Comparison of ENCODE assay signal across 1 cellular context in the genomic region with DNA sequence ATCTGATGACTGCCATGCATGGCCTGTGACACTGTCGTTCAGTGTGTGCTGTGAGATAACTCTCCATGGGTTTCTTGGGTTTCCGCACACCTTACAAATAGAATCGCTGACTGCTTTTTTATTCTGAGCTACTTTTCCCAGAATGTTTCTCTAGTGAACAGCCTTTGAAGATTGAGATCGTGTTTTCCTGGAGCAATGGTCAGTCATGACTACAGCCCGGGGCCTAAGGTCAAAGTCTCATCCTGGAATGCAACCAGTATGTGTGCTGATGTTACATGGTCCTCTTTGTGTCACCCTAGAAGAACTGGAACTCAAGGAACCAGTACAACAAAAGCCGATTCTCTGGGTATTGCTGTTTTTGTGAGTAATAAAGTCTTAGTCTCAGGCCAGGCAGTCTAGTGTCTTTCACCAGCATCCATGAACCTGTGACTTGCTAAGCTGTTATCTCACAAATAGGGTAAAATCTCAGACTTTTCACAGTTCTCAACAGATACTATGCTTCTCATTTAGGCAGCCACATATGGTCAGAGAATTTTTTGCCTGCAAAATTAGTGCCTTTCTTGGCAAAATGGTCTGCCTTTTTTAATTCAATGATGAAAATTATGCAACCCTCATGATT.
TF ChIP-seq lines count a peak whose summit lies in the region.

No MANE protein-coding gene starts in this region.

TF ChIP-seq in HepG2, 621 proteins besides CTCF, POLR2A, EP300 and RAD21 (continued from another document and continues in another):
- TF ChIP-seq, protein P1, sequence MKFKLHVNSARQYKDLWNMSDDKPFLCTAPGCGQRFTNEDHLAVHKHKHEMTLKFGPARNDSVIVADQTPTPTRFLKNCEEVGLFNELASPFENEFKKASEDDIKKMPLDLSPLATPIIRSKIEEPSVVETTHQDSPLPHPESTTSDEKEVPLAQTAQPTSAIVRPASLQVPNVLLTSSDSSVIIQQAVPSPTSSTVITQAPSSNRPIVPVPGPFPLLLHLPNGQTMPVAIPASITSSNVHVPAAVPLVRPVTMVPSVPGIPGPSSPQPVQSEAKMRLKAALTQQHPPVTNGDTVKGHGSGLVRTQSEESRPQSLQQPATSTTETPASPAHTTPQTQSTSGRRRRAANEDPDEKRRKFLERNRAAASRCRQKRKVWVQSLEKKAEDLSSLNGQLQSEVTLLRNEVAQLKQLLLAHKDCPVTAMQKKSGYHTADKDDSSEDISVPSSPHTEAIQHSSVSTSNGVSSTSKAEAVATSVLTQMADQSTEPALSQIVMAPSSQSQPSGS (CRISPR knock-in tag; IDR thresholded peaks at IDR 0.05) = no peak; the same call in 1 of the 2 replicates
- TF ChIP-seq CEBPG (CRISPR knock-in tag; IDR thresholded peaks at IDR 0.05) (peak; percentile 46; the same call in 1 of the 2 replicates), MIXL1 (CRISPR knock-in tag; IDR thresholded peaks at IDR 0.05) (0 out of 2 replicates have a peak, but pooled peaks have one; percentile 44), RBFOX2 (IDR thresholded peaks at IDR 0.05; ENCODE audit: low read depth, low read length) (no peak), KDM3A (CRISPR knock-in tag; IDR thresholded peaks at IDR 0.05; ENCODE audit: low read depth) (peak; percentile 26; the same call in 1 of the 2 replicates), ZNF75D (CRISPR knock-in tag; IDR thresholded peaks at IDR 0.05; ENCODE audit: borderline replicate concordance) (no peak), ZNF792 (CRISPR knock-in tag; IDR thresholded peaks at IDR 0.05) (peak; percentile 87; the same call in 1 of the 2 replicates), SP140L (CRISPR knock-in tag; IDR thresholded peaks at IDR 0.05; ENCODE audit: borderline replicate concordance) (no peak), FOXK1 (CRISPR knock-in tag; IDR thresholded peaks at IDR 0.05; ENCODE audit: borderline replicate concordance, low read depth) (no peak; the same call in 1 of the 2 replicates), XRCC5 (optimal IDR thresholded peaks at IDR 0.05; ENCODE audit: low read length) (peak; percentile 56), NR2F6 (IDR thresholded peaks at IDR 0.05) (peak; percentile 65; the same call in 1 of the 2 replicates), NR2F6 (CRISPR knock-in tag; IDR thresholded peaks at IDR 0.05) (peak; percentile 86), NR2F1 (CRISPR knock-in tag; IDR thresholded peaks at IDR 0.05) (peak in 1 of 2 experiments; percentile 81; a peak in 3 of 4 replicates), GABPB1 (CRISPR knock-in tag; IDR thresholded peaks at IDR 0.05) (no peak), RFX3 (CRISPR knock-in tag; IDR thresholded peaks at IDR 0.05) (no peak), PAF1 (CRISPR knock-in tag; IDR thresholded peaks at IDR 0.05) (no peak), TCF7 (IDR thresholded peaks at IDR 0.05; ENCODE audit: low read depth) (peak; percentile 71; the same call in 1 of the 2 replicates), TSC22D2 (CRISPR knock-in tag; IDR thresholded peaks at IDR 0.05; ENCODE audit: borderline replicate concordance) (no peak)
- TF ChIP-seq, protein P2, sequence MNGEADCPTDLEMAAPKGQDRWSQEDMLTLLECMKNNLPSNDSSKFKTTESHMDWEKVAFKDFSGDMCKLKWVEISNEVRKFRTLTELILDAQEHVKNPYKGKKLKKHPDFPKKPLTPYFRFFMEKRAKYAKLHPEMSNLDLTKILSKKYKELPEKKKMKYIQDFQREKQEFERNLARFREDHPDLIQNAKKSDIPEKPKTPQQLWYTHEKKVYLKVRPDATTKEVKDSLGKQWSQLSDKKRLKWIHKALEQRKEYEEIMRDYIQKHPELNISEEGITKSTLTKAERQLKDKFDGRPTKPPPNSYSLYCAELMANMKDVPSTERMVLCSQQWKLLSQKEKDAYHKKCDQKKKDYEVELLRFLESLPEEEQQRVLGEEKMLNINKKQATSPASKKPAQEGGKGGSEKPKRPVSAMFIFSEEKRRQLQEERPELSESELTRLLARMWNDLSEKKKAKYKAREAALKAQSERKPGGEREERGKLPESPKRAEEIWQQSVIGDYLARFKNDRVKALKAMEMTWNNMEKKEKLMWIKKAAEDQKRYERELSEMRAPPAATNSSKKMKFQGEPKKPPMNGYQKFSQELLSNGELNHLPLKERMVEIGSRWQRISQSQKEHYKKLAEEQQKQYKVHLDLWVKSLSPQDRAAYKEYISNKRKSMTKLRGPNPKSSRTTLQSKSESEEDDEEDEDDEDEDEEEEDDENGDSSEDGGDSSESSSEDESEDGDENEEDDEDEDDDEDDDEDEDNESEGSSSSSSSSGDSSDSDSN (CRISPR knock-in tag; IDR thresholded peaks at IDR 0.05) = no peak
- TF ChIP-seq, protein P3, sequence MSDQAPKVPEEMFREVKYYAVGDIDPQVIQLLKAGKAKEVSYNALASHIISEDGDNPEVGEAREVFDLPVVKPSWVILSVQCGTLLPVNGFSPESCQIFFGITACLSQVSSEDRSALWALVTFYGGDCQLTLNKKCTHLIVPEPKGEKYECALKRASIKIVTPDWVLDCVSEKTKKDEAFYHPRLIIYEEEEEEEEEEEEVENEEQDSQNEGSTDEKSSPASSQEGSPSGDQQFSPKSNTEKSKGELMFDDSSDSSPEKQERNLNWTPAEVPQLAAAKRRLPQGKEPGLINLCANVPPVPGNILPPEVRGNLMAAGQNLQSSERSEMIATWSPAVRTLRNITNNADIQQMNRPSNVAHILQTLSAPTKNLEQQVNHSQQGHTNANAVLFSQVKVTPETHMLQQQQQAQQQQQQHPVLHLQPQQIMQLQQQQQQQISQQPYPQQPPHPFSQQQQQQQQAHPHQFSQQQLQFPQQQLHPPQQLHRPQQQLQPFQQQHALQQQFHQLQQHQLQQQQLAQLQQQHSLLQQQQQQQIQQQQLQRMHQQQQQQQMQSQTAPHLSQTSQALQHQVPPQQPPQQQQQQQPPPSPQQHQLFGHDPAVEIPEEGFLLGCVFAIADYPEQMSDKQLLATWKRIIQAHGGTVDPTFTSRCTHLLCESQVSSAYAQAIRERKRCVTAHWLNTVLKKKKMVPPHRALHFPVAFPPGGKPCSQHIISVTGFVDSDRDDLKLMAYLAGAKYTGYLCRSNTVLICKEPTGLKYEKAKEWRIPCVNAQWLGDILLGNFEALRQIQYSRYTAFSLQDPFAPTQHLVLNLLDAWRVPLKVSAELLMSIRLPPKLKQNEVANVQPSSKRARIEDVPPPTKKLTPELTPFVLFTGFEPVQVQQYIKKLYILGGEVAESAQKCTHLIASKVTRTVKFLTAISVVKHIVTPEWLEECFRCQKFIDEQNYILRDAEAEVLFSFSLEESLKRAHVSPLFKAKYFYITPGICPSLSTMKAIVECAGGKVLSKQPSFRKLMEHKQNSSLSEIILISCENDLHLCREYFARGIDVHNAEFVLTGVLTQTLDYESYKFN (CRISPR knock-in tag; conservative IDR thresholded peaks at IDR 0.05) = peak; percentile 86
- TF ChIP-seq, protein P4, sequence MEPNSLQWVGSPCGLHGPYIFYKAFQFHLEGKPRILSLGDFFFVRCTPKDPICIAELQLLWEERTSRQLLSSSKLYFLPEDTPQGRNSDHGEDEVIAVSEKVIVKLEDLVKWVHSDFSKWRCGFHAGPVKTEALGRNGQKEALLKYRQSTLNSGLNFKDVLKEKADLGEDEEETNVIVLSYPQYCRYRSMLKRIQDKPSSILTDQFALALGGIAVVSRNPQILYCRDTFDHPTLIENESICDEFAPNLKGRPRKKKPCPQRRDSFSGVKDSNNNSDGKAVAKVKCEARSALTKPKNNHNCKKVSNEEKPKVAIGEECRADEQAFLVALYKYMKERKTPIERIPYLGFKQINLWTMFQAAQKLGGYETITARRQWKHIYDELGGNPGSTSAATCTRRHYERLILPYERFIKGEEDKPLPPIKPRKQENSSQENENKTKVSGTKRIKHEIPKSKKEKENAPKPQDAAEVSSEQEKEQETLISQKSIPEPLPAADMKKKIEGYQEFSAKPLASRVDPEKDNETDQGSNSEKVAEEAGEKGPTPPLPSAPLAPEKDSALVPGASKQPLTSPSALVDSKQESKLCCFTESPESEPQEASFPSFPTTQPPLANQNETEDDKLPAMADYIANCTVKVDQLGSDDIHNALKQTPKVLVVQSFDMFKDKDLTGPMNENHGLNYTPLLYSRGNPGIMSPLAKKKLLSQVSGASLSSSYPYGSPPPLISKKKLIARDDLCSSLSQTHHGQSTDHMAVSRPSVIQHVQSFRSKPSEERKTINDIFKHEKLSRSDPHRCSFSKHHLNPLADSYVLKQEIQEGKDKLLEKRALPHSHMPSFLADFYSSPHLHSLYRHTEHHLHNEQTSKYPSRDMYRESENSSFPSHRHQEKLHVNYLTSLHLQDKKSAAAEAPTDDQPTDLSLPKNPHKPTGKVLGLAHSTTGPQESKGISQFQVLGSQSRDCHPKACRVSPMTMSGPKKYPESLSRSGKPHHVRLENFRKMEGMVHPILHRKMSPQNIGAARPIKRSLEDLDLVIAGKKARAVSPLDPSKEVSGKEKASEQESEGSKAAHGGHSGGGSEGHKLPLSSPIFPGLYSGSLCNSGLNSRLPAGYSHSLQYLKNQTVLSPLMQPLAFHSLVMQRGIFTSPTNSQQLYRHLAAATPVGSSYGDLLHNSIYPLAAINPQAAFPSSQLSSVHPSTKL (CRISPR knock-in tag; IDR thresholded peaks at IDR 0.05) = peak; percentile 89
- TF ChIP-seq, protein P5, sequence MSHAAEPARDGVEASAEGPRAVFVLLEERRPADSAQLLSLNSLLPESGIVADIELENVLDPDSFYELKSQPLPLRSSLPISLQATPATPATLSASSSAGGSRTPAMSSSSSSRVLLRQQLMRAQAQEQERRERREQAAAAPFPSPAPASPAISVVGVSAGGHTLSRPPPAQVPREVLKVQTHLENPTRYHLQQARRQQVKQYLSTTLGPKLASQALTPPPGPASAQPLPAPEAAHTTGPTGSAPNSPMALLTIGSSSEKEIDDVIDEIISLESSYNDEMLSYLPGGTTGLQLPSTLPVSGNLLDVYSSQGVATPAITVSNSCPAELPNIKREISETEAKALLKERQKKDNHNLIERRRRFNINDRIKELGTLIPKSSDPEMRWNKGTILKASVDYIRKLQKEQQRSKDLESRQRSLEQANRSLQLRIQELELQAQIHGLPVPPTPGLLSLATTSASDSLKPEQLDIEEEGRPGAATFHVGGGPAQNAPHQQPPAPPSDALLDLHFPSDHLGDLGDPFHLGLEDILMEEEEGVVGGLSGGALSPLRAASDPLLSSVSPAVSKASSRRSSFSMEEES (CRISPR knock-in tag; IDR thresholded peaks at IDR 0.05) = peak; percentile 27; the same call in 1 of the 2 replicates
- TF ChIP-seq, protein P6, sequence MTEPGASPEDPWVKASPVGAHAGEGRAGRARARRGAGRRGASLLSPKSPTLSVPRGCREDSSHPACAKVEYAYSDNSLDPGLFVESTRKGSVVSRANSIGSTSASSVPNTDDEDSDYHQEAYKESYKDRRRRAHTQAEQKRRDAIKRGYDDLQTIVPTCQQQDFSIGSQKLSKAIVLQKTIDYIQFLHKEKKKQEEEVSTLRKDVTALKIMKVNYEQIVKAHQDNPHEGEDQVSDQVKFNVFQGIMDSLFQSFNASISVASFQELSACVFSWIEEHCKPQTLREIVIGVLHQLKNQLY (CRISPR knock-in tag; IDR thresholded peaks at IDR 0.05) = 0 out of 2 replicates have a peak, but pooled peaks have one; percentile 46
- TF ChIP-seq, protein P7, sequence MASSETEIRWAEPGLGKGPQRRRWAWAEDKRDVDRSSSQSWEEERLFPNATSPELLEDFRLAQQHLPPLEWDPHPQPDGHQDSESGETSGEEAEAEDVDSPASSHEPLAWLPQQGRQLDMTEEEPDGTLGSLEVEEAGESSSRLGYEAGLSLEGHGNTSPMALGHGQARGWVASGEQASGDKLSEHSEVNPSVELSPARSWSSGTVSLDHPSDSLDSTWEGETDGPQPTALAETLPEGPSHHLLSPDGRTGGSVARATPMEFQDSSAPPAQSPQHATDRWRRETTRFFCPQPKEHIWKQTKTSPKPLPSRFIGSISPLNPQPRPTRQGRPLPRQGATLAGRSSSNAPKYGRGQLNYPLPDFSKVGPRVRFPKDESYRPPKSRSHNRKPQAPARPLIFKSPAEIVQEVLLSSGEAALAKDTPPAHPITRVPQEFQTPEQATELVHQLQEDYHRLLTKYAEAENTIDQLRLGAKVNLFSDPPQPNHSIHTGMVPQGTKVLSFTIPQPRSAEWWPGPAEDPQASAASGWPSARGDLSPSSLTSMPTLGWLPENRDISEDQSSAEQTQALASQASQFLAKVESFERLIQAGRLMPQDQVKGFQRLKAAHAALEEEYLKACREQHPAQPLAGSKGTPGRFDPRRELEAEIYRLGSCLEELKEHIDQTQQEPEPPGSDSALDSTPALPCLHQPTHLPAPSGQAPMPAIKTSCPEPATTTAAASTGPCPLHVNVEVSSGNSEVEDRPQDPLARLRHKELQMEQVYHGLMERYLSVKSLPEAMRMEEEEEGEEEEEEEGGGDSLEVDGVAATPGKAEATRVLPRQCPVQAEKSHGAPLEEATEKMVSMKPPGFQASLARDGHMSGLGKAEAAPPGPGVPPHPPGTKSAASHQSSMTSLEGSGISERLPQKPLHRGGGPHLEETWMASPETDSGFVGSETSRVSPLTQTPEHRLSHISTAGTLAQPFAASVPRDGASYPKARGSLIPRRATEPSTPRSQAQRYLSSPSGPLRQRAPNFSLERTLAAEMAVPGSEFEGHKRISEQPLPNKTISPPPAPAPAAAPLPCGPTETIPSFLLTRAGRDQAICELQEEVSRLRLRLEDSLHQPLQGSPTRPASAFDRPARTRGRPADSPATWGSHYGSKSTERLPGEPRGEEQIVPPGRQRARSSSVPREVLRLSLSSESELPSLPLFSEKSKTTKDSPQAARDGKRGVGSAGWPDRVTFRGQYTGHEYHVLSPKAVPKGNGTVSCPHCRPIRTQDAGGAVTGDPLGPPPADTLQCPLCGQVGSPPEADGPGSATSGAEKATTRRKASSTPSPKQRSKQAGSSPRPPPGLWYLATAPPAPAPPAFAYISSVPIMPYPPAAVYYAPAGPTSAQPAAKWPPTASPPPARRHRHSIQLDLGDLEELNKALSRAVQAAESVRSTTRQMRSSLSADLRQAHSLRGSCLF (CRISPR knock-in tag; IDR thresholded peaks at IDR 0.05; ENCODE audit: borderline replicate concordance) = no peak
- TF ChIP-seq, protein P8, sequence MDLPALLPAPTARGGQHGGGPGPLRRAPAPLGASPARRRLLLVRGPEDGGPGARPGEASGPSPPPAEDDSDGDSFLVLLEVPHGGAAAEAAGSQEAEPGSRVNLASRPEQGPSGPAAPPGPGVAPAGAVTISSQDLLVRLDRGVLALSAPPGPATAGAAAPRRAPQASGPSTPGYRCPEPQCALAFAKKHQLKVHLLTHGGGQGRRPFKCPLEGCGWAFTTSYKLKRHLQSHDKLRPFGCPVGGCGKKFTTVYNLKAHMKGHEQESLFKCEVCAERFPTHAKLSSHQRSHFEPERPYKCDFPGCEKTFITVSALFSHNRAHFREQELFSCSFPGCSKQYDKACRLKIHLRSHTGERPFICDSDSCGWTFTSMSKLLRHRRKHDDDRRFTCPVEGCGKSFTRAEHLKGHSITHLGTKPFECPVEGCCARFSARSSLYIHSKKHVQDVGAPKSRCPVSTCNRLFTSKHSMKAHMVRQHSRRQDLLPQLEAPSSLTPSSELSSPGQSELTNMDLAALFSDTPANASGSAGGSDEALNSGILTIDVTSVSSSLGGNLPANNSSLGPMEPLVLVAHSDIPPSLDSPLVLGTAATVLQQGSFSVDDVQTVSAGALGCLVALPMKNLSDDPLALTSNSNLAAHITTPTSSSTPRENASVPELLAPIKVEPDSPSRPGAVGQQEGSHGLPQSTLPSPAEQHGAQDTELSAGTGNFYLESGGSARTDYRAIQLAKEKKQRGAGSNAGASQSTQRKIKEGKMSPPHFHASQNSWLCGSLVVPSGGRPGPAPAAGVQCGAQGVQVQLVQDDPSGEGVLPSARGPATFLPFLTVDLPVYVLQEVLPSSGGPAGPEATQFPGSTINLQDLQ (CRISPR knock-in tag; IDR thresholded peaks at IDR 0.05) = no peak
- TF ChIP-seq, protein P9, sequence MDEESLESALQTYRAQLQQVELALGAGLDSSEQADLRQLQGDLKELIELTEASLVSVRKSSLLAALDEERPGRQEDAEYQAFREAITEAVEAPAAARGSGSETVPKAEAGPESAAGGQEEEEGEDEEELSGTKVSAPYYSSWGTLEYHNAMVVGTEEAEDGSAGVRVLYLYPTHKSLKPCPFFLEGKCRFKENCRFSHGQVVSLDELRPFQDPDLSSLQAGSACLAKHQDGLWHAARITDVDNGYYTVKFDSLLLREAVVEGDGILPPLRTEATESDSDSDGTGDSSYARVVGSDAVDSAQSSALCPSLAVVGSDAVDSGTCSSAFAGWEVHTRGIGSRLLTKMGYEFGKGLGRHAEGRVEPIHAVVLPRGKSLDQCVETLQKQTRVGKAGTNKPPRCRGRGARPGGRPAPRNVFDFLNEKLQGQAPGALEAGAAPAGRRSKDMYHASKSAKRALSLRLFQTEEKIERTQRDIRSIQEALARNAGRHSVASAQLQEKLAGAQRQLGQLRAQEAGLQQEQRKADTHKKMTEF (CRISPR knock-in tag; IDR thresholded peaks at IDR 0.05) = peak; percentile 54; the same call in 1 of the 2 replicates
